In genomic region chr14:68734231-68734732, GRCh38 we compare ENCODE assay signal across 8 cellular contexts. TPM values are rescaled to one million over a fixed set of nuclear protein-coding genes. Genes with fewer than 3 reads are reported as not detected.
DNase-seq lines count a peak whose midpoint lies in the region; ATAC-seq and TF ChIP-seq lines count a peak whose summit lies in the region.

No MANE protein-coding gene starts in this region.

- intact Hi-C loops in IMR-90 (cut with micrococcal nuclease), result no loop called here
- intact Hi-C loops in psoas muscle (cut with DNase I), result no loop called here

- no TSS peak for BruUV-seq in IMR-90 (replicated peaks; lab: Mats Ljungman, UMichigan)

- POLR2A ChIA-PET in IMR-90 (lab: Charles Lee; ENCODE audit: unreplicated experiment), result no interaction called here

- H2AK9ac ChIP-seq in IMR-90 (replicated peaks; ENCODE audit: low read depth, low read length, poor library complexity), result peak overlapping the region; percentile 57

- H4K5ac ChIP-seq in IMR-90 (ENCODE audit: low read depth, low read length), result no peak overlapping the region

- peak; percentile 56 for ATAC-seq in GM18868 (IDR thresholded peaks at IDR 0.05; ENCODE audit: unreplicated experiment)
- ATAC-seq in IMR-90 (ENCODE audit: low read depth), result no peak
- ATAC-seq in omental fat pad (ENCODE audit: low FRiP score), result peak; percentile 46
- no peak for ATAC-seq in psoas muscle

- H3K4me3 ChIP-seq in IMR-90 (ENCODE audit: insufficient read depth, low read depth, low read length) (no peak overlapping the region), psoas muscle (no peak overlapping the region)

- no peak overlapping the region for H3K9ac ChIP-seq in IMR-90 (ENCODE audit: low read depth, low read length)

- DNase-seq in IMR-90 (peak; percentile 18), omental fat pad (ENCODE audit: low spot score) (no peak), T1000 (lab: John Stamatoyannopoulos, UW) (no peak), psoas muscle (no peak), hypothalamus (lab: John Stamatoyannopoulos, UW) (no peak), NCI-H526 treated with DMSO at 0.1 percent for 48 hours (lab: John Stamatoyannopoulos, UW) (no peak)
- DNase-seq in activated T-cell treated with anti-CD3 and anti-CD28 coated beads, Interleukin-2, amount 50 U/mL, for 1 hour, result peak; percentile 48

- in situ Hi-C loops in IMR-90 (cut with MboI; ENCODE audit: low sequenced_read_pairs), result no loop called here

- H4K20me1 ChIP-seq in IMR-90 (ENCODE audit: insufficient read depth, low read length), result no peaks in the 10 kb centered on the region

- H3K9me3 ChIP-seq in IMR-90 (ENCODE audit: control insufficient read depth, insufficient read depth, low read length), result no peaks in the 10 kb centered on the region
- H3K9me3 ChIP-seq in psoas muscle, result no peaks in the 10 kb centered on the region

- no peak overlapping the region; the same call in 2 of the 3 replicates for H2BK15ac ChIP-seq in IMR-90 (ENCODE audit: low read depth, low read length)

- H3K4me1 ChIP-seq in IMR-90 (ENCODE audit: control insufficient read depth, insufficient read depth, low read length) (peaks cover 12% of the 10 kb centered on the region), psoas muscle (peaks cover 7% of the 10 kb centered on the region)

- no peak overlapping the region for H4K91ac ChIP-seq in IMR-90 (ENCODE audit: insufficient read depth, low read depth, low read length)

- CTCF ChIA-PET in IMR-90 (lab: Yijun Ruan, JAX), result no interaction called here

- no peak overlapping the region for H3K56ac ChIP-seq in IMR-90 (ENCODE audit: extremely low read depth, insufficient read depth, low read length)

- TF ChIP-seq RAD21 in IMR-90 (IDR thresholded peaks at IDR 0.05; ENCODE audit: low read length), result no peak

- peak overlapping the region in 1 of 2 experiments; percentile 33; a peak in 1 of 4 replicates for H4K8ac ChIP-seq in IMR-90 (ENCODE audit: low read depth in 2 of 2, low read length in 2 of 2)

- H3K27ac ChIP-seq in IMR-90 (ENCODE audit: insufficient read depth, low read length) (no peak overlapping the region), psoas muscle (no peak overlapping the region)

- H2AK5ac ChIP-seq in IMR-90 (ENCODE audit: low read depth, low read length), result peak overlapping the region; percentile 49; the same call in 1 of the 2 replicates

- 0 out of 2 replicates have a peak overlapping the region, but pooled peaks have one; percentile 38 for H3K23ac ChIP-seq in IMR-90 (ENCODE audit: low read depth, low read length)

- no peak for TF ChIP-seq CTCF in IMR-90 (conservative IDR thresholded peaks at IDR 0.05; ENCODE audit: low read depth, low read length)
- no peak for TF ChIP-seq CTCF in omental fat pad (IDR thresholded peaks at IDR 0.05)
- no peak for TF ChIP-seq CTCF in psoas muscle (IDR thresholded peaks at IDR 0.05)

- no peak overlapping the region for H2BK5ac ChIP-seq in IMR-90 (ENCODE audit: low read depth, low read length, poor library complexity, severe bottlenecking)

- peak overlapping the region; percentile 28; the same call in 1 of the 2 replicates for H2BK120ac ChIP-seq in IMR-90 (ENCODE audit: low read depth, low read length)

- peak overlapping the region; percentile 55 for H3K14ac ChIP-seq in IMR-90 (replicated peaks; ENCODE audit: low read depth, low read length)

- no peaks in the 10 kb centered on the region for H3K79me1 ChIP-seq in IMR-90 (ENCODE audit: low read depth in 1 of 2, low read length in 2 of 2)

- H3K4me2 ChIP-seq in IMR-90 (ENCODE audit: low read depth, low read length), result no peak overlapping the region

- H3K4ac ChIP-seq in IMR-90 (ENCODE audit: low read depth, low read length), result peak overlapping the region; percentile 36; the same call in 1 of the 2 replicates

- H3K9me1 ChIP-seq in IMR-90 (ENCODE audit: insufficient read depth, low read length), result peaks cover 4% of the 10 kb centered on the region; the same call in 1 of the 2 replicates

- peak overlapping the region; percentile 38 for H2AFZ ChIP-seq in IMR-90 (replicated peaks; ENCODE audit: low read length, poor library complexity)

- H3K27me3 ChIP-seq in IMR-90 (ENCODE audit: control insufficient read depth, insufficient read depth, low read length), result no peaks in the 10 kb centered on the region
- H3K27me3 ChIP-seq in psoas muscle (ENCODE audit: insufficient read depth in 3 of 3, low read length in 2 of 3), result no peaks in the 10 kb centered on the region

- dilution Hi-C loops in IMR-90 (cut with HindIII; ENCODE audit: low sequenced_read_pairs, unreplicated experiment), result no loop called here

- WGBS in IMR-90 (ENCODE audit: extremely low coverage in 2 of 2, insufficient read length in 1 of 2), 2 experiments, result no CpG with 5 or more reads among the region's 6 CpGs
- 79 to 81% (median 80%) methylated on average over 6 of the region's 6 CpGs for WGBS in psoas muscle, 3 donors

- peak overlapping the region; percentile 57; the same call in 1 of the 2 replicates for H2BK20ac ChIP-seq in IMR-90 (ENCODE audit: low read depth, low read length)

- 0 out of 2 replicates have a peak overlapping the region, but pooled peaks have one; percentile 1 for H3K18ac ChIP-seq in IMR-90 (ENCODE audit: low read depth, low read length)

- TF ChIP-seq POLR2A in IMR-90 (IDR thresholded peaks at IDR 0.05; ENCODE audit: low read depth, low read length), result no peak

- H3K36me3 ChIP-seq in IMR-90 (ENCODE audit: control insufficient read depth, insufficient read depth, low read length) (no peaks in the 10 kb centered on the region), psoas muscle (ENCODE audit: insufficient read depth in 1 of 2, low read depth in 1 of 2) (no peaks in the 10 kb centered on the region)

TF ChIP-seq in IMR-90, 13 proteins besides CTCF, POLR2A, EP300 and RAD21:
- TF ChIP-seq MXI1 (IDR thresholded peaks at IDR 0.05; ENCODE audit: borderline replicate concordance, low read depth, low read length) (no peak), CEBPB (IDR thresholded peaks at IDR 0.05; ENCODE audit: low read depth, low read length) (no peak), BHLHE40 (IDR thresholded peaks at IDR 0.05; ENCODE audit: low read depth, low read length) (peak; percentile 37; the same call in 1 of the 2 replicates), SMC3 (IDR thresholded peaks at IDR 0.05; ENCODE audit: low read depth, low read length) (no peak), CHD1 (IDR thresholded peaks at IDR 0.05; ENCODE audit: low read depth, low read length) (no peak), FOS (IDR thresholded peaks at IDR 0.05; ENCODE audit: low read depth, low read length) (no peak), MAZ (IDR thresholded peaks at IDR 0.05; ENCODE audit: borderline replicate concordance, low read depth, low read length) (no peak)
- TF ChIP-seq, protein P1, sequence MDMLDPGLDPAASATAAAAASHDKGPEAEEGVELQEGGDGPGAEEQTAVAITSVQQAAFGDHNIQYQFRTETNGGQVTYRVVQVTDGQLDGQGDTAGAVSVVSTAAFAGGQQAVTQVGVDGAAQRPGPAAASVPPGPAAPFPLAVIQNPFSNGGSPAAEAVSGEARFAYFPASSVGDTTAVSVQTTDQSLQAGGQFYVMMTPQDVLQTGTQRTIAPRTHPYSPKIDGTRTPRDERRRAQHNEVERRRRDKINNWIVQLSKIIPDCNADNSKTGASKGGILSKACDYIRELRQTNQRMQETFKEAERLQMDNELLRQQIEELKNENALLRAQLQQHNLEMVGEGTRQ (IDR thresholded peaks at IDR 0.05; ENCODE audit: low read depth, low read length), result no peak

RNA-seq across cellular contexts. Expression of gene ZFP36L1, which starts 58.6 kb away (rescaled TPM):
- total RNA-seq in IMR-90 (2012; rRNA removed) (6.5 and 19.7 TPM in 2 replicates), omental fat pad (100 to 1,000 TPM; 363 to 395 (median 384) TPM), psoas muscle (100 to 1,000 TPM in 3 of 4 donors, 10 to 100 TPM in 1; 59.4 to 225 (median 160) TPM)
- polyA plus RNA-seq in IMR-90 (2012; rRNA removed) (82.3 and 140 TPM in 2 replicates), psoas muscle (100 to 1,000 TPM in 1 of 3 donors, 10 to 100 TPM in 2; 45.4 to 144 (median 46.8) TPM)
- polyA plus RNA-seq in IMR-90 (2012; cell fraction: cytosol; rRNA removed), result 116 and 171 TPM in 2 replicates
- polyA plus RNA-seq in IMR-90 (2012; cell fraction: nucleus; rRNA removed; ENCODE audit: low replicate concordance), result 95.1 and 247 TPM in 2 replicates

Comparison
In these comparisons a context has a peak if more than half of its experiments do, and no peak if none do; other contexts are left out.
1. ATAC-seq: peak in GM18868 (single experiment) and omental fat pad (single experiment); none in IMR-90 (single experiment) and psoas muscle (0 of 4).
2. DNase-seq: peak in IMR-90 (single experiment) and activated T-cell treated with anti-CD3 and anti-CD28 coated beads, Interleukin-2, amount 50 U/mL, for 1 hour (single experiment); none in omental fat pad (single experiment), T1000 (single experiment), psoas muscle (0 of 2), hypothalamus (0 of 51) and NCI-H526 treated with DMSO at 0.1 percent for 48 hours (single experiment).